23 cellular contexts compared by ENCODE assay signal in the genomic region with DNA sequence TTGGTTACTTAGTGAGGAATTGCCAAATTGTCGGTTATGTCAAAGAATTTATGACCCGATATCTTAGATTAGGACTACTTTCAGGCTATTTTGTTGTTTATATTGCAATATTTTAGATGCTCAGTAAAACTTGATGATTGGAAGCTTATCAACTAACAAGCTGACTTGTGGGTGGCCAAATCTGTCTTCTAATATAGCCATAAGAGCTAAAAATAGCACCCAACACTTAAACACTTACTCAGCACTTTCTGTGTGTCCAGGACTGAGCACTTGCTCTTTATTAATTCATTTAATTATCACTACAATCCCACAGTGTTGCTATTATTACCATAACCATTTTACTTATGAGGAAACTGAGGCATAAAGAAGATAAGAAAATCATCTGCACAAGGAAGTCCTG. TPM values are rescaled to one million over a fixed set of nuclear protein-coding genes. Genes with fewer than 3 reads are reported as not detected.
DNase-seq lines count a peak whose midpoint lies in the region; ATAC-seq, FAIRE-seq and TF ChIP-seq lines count a peak whose summit lies in the region.
"Had no signal": no experiment of that assay in that cellular context is flagged by ENCODE, and none has a peak within 500 bp of the region (broad histone marks: within the 10 kb centered on the region; RNA-seq: fewer than 3 reads in every experiment).

No MANE protein-coding gene starts in this region.

- H3K27me3 ChIP-seq in HepG2 (ENCODE audit: control insufficient read depth in 1 of 2, insufficient read depth in 2 of 2, low read length in 2 of 2) = peaks cover 0 to 2% of the 10 kb centered on the region in 2 experiments; a peak in 1 of 5 replicates
- no peaks in the 10 kb centered on the region for H3K27me3 ChIP-seq in right lobe of liver
- no peaks in the 10 kb centered on the region for H3K27me3 ChIP-seq in IMR-90 (ENCODE audit: control insufficient read depth, insufficient read depth, low read length)
- H3K27me3 ChIP-seq in K562 (ENCODE audit: control insufficient read depth in 2 of 2, insufficient read depth in 2 of 2, low read length in 2 of 2) = no peaks in the 10 kb centered on the region
- H3K27me3 ChIP-seq: BE2C, BLaER1 had no signal

- no peak overlapping the region for H2AK9ac ChIP-seq in IMR-90 (replicated peaks; ENCODE audit: low read depth, low read length, poor library complexity)

- no peak overlapping the region for H4K91ac ChIP-seq in IMR-90 (ENCODE audit: insufficient read depth, low read depth, low read length)

- no peak for TF ChIP-seq EP300 in HepG2 (IDR thresholded peaks at IDR 0.05; ENCODE audit: low read depth in 2 of 2, low read length in 2 of 2)
- TF ChIP-seq EP300 in HepG2 (CRISPR knock-in tag; IDR thresholded peaks at IDR 0.05; ENCODE audit: borderline replicate concordance) = no peak
- TF ChIP-seq EP300 in K562 (IDR thresholded peaks at IDR 0.05; ENCODE audit: low read length) = no peak

- intact Hi-C loops in HepG2 (cut with micrococcal nuclease; ENCODE audit: unreplicated experiment) = no loop called here
- intact Hi-C loops in right lobe of liver (cut with DNase I) = no loop called here
- intact Hi-C loops in IMR-90 (cut with micrococcal nuclease) = no loop called here
- intact Hi-C loops in K562 (cut with micrococcal nuclease) = loop anchor here (10.0 kb wide), 1 partner anchor 1430 kb away; no protein-coding TSS in a partner anchor

- H2BK20ac ChIP-seq in IMR-90 (ENCODE audit: low read depth, low read length) = no peak overlapping the region

- in situ Hi-C loops in HepG2 (cut with HindIII; ENCODE audit: extremely low pct_ligation_motif_present, low pct_unique_long_range_greater_than_20kb) = no loop called here
- in situ Hi-C loops in IMR-90 (cut with MboI; ENCODE audit: low sequenced_read_pairs) = no loop called here
- in situ Hi-C loops in K562 (cut with MboI) = no loop called here

- H2BK15ac ChIP-seq in IMR-90 (ENCODE audit: low read depth, low read length) = no peak overlapping the region

- peaks cover 1 to 2% (median 2%) of the 10 kb centered on the region in 3 donors for H3K27me3 Mint-ChIP-seq in immature natural killer cell (ENCODE audit: low read depth in 3 of 3)
- H3K27me3 Mint-ChIP-seq: CD4-positive, alpha-beta memory T cell had no signal

- no peak overlapping the region for H2BK120ac ChIP-seq in IMR-90 (ENCODE audit: low read depth, low read length)

- H3K18ac ChIP-seq in IMR-90 (ENCODE audit: low read depth, low read length) = no peak overlapping the region

- H3K36me3 Mint-ChIP-seq in immature natural killer cell = no peaks in the 10 kb centered on the region
- H3K36me3 Mint-ChIP-seq: CD14-positive monocyte; CD4-positive, alpha-beta memory T cell; CD4-positive, CD25-positive, alpha-beta regulatory T cell; CD8-positive, alpha-beta memory T cell had no signal

- no peaks in the 10 kb centered on the region for H3K4me1 Mint-ChIP-seq in immature natural killer cell
- H3K4me1 Mint-ChIP-seq: CD14-positive monocyte; CD4-positive, alpha-beta memory T cell; CD4-positive, CD25-positive, alpha-beta regulatory T cell; CD8-positive, alpha-beta memory T cell had no signal

- ATAC-seq in HepG2 (no peak), right lobe of liver (no peak), IMR-90 (ENCODE audit: low read depth) (no peak), K562 (no peak), HG03442 (IDR thresholded peaks at IDR 0.05; ENCODE audit: unreplicated experiment) (no peak)

- H3K36me3 ChIP-seq in HepG2 (replicated peaks in 1 of 2; ENCODE audit: control insufficient read depth in 1 of 2, insufficient read depth in 2 of 2, low read length in 2 of 2) = no peaks in the 10 kb centered on the region; a peak in 1 of 5 replicates
- no peaks in the 10 kb centered on the region for H3K36me3 ChIP-seq in right lobe of liver
- H3K36me3 ChIP-seq in IMR-90 (ENCODE audit: control insufficient read depth, insufficient read depth, low read length) = no peaks in the 10 kb centered on the region
- no peaks in the 10 kb centered on the region for H3K36me3 ChIP-seq in K562 (ENCODE audit: control insufficient read depth, insufficient read depth, low read length)
- H3K36me3 ChIP-seq: BE2C, BLaER1 had no signal

- H3K4me1 ChIP-seq in HepG2 (ENCODE audit: insufficient read depth, low read length) (peaks cover 20% of the 10 kb centered on the region), right lobe of liver (no peaks in the 10 kb centered on the region), IMR-90 (ENCODE audit: control insufficient read depth, insufficient read depth, low read length) (no peaks in the 10 kb centered on the region), K562 (replicated peaks in 1 of 2; ENCODE audit: control insufficient read depth in 2 of 2, insufficient read depth in 2 of 2, low read length in 2 of 2) (no peaks in the 10 kb centered on the region)
- H3K4me1 ChIP-seq: BE2C, BLaER1 had no signal

- H2AFZ ChIP-seq in HepG2 (ENCODE audit: low read length) (no peak overlapping the region), IMR-90 (replicated peaks; ENCODE audit: low read length, poor library complexity) (no peak overlapping the region), K562 (ENCODE audit: low read depth, low read length) (no peak overlapping the region)

- no peak overlapping the region for H3K4me3 Mint-ChIP-seq in immature natural killer cell
- H3K4me3 Mint-ChIP-seq: CD14-positive monocyte; CD4-positive, alpha-beta memory T cell; CD4-positive, CD25-positive, alpha-beta regulatory T cell; CD8-positive, alpha-beta memory T cell had no signal

- H4K8ac ChIP-seq in IMR-90 (ENCODE audit: low read depth in 2 of 2, low read length in 2 of 2) = no peak overlapping the region

- H3K4me2 ChIP-seq in HepG2 (ENCODE audit: low read depth, low read length) (no peak overlapping the region), IMR-90 (ENCODE audit: low read depth, low read length) (no peak overlapping the region), K562 (ENCODE audit: insufficient read depth, low read length) (no peak overlapping the region)
- H3K4me2 ChIP-seq: BLaER1 had no signal

- H2AK5ac ChIP-seq in IMR-90 (ENCODE audit: low read depth, low read length) = no peak overlapping the region

- CTCF ChIA-PET in HepG2 (lab: Yijun Ruan, JAX; ENCODE audit: low intra/inter-chr PET ratio, low total read pairs) = no interaction called here
- CTCF ChIA-PET in IMR-90 (lab: Yijun Ruan, JAX) = no interaction called here
- CTCF ChIA-PET in K562 (lab: Yijun Ruan, JAX; ENCODE audit: low intra/inter-chr PET ratio) = no interaction called here

- dilution Hi-C loops in IMR-90 (cut with HindIII; ENCODE audit: low sequenced_read_pairs, unreplicated experiment) = no loop called here

- H4K5ac ChIP-seq in IMR-90 (ENCODE audit: low read depth, low read length) = no peak overlapping the region

- TF ChIP-seq RAD21 in HepG2 (CRISPR knock-in tag; IDR thresholded peaks at IDR 0.05) (no peak), IMR-90 (IDR thresholded peaks at IDR 0.05; ENCODE audit: low read length) (no peak), K562 (CRISPR knock-in tag; conservative IDR thresholded peaks at IDR 0.05 in 1 of 2, IDR thresholded peaks at IDR 0.05 in 1 of 2) (no peak)

- H3K27ac Mint-ChIP-seq in immature natural killer cell = no peak overlapping the region
- H3K27ac Mint-ChIP-seq: CD14-positive monocyte; CD4-positive, alpha-beta memory T cell; CD8-positive, alpha-beta memory T cell had no signal

- TF ChIP-seq CTCF in HepG2 (CRISPR knock-in tag; IDR thresholded peaks at IDR 0.05) = no peak
- TF ChIP-seq CTCF in right lobe of liver (IDR thresholded peaks at IDR 0.05) = no peak
- TF ChIP-seq CTCF in IMR-90 (conservative IDR thresholded peaks at IDR 0.05; ENCODE audit: low read depth, low read length) = no peak
- no peak for TF ChIP-seq CTCF in K562 (IDR thresholded peaks at IDR 0.05 in 2 of 3, conservative IDR thresholded peaks at IDR 0.05 in 1 of 3; ENCODE audit: insufficient read depth in 2 of 3, low read depth in 1 of 3, low read length in 3 of 3)

- no peaks in the 10 kb centered on the region for H3K9me3 ChIP-seq in HepG2 (ENCODE audit: low read length)
- H3K9me3 ChIP-seq in right lobe of liver = no peaks in the 10 kb centered on the region
- no peaks in the 10 kb centered on the region for H3K9me3 ChIP-seq in IMR-90 (ENCODE audit: control insufficient read depth, insufficient read depth, low read length)
- no peaks in the 10 kb centered on the region for H3K9me3 ChIP-seq in K562 (replicated peaks; ENCODE audit: control insufficient read depth, insufficient read depth, low read depth, low read length)
- H3K9me3 ChIP-seq: BE2C, BLaER1 had no signal

- POLR2A ChIA-PET in HepG2 (lab: Yijun Ruan, JAX) = no interaction called here
- POLR2A ChIA-PET in IMR-90 (lab: Charles Lee; ENCODE audit: unreplicated experiment) = no interaction called here
- POLR2A ChIA-PET in K562 (lab: Yijun Ruan, JAX) = interaction anchor here (0.6 kb wide), 1 partner anchor 329 kb away, joined by 3 read pairs; no protein-coding TSS in a partner anchor

- BruUV-seq in HepG2 (replicated peaks; lab: Mats Ljungman, UMichigan) (no TSS peak), IMR-90 (replicated peaks; lab: Mats Ljungman, UMichigan) (no TSS peak), K562 (replicated peaks; lab: Mats Ljungman, UMichigan) (no TSS peak)

- FAIRE-seq in HepG2 (lab: Jason Lieb, UNC) (no peak), K562 (lab: Jason Lieb, UNC) (no peak)
- FAIRE-seq: D721Med, G401.6, GM12891, GM19239 had no signal

- H3K4me3 ChIP-seq in HepG2 (replicated peaks in 1 of 3; ENCODE audit: insufficient read depth in 1 of 3, low read depth in 2 of 3, low read length in 3 of 3) (no peak overlapping the region), right lobe of liver (no peak overlapping the region), IMR-90 (ENCODE audit: insufficient read depth, low read depth, low read length) (no peak overlapping the region), K562 (no peak overlapping the region)
- H3K4me3 ChIP-seq: BLaER1 had no signal

- DNase-seq in HepG2 (ENCODE audit: low spot score) (no peak), right lobe of liver (no peak), IMR-90 (no peak), K562 (ENCODE audit: extremely low read depth in 1 of 4, low spot score in 3 of 4) (no peak), immature natural killer cell (no peak)
- DNase-seq: ACHN; BE2C; C1 segment of cervical spinal cord; Calu3; CD4-positive, alpha-beta memory T cell; CD4-positive, CD25-positive, alpha-beta regulatory T cell; CD8-positive, alpha-beta memory T cell; COR-L47; DMS79 treated with DMSO at 0.1 percent for 48 hours; GF-D8 had no signal

- H2BK5ac ChIP-seq in IMR-90 (ENCODE audit: low read depth, low read length, poor library complexity, severe bottlenecking) = no peak overlapping the region

- H3K9me1 ChIP-seq in IMR-90 (ENCODE audit: insufficient read depth, low read length) (no peaks in the 10 kb centered on the region), K562 (ENCODE audit: control insufficient read depth, insufficient read depth, low read length) (no peaks in the 10 kb centered on the region)

- H3K9ac ChIP-seq in HepG2 (ENCODE audit: insufficient read depth, low read depth, low read length) (no peak overlapping the region), IMR-90 (ENCODE audit: low read depth, low read length) (no peak overlapping the region), K562 (ENCODE audit: insufficient read depth in 1 of 2, low read depth in 2 of 2, low read length in 2 of 2) (no peak overlapping the region)
- H3K9ac ChIP-seq: BLaER1 had no signal

- H4K20me1 ChIP-seq in HepG2 (ENCODE audit: insufficient read depth, low read length) (no peaks in the 10 kb centered on the region), IMR-90 (ENCODE audit: insufficient read depth, low read length) (no peaks in the 10 kb centered on the region), K562 (replicated peaks; ENCODE audit: control insufficient read depth, insufficient read depth, low read length) (no peaks in the 10 kb centered on the region)
- H4K20me1 ChIP-seq: BLaER1 had no signal

- peaks cover 0 to under 1% (median 0%) of the 10 kb centered on the region in 6 donors for H3K9me3 Mint-ChIP-seq in immature natural killer cell
- H3K9me3 Mint-ChIP-seq: CD4-positive, alpha-beta memory T cell; CD4-positive, CD25-positive, alpha-beta regulatory T cell; CD8-positive, alpha-beta memory T cell had no signal

- WGBS in HepG2 (ENCODE audit: low lambda C conversion rate) = 71% methylated on average over 2 of the region's 2 CpGs
- 100% methylated on average over 2 of the region's 2 CpGs for WGBS in right lobe of liver (ENCODE audit: insufficient coverage, low coverage, low lambda C conversion rate, missing lambda C conversion rate)
- WGBS in IMR-90 (ENCODE audit: extremely low coverage in 2 of 2, insufficient read length in 1 of 2), 2 experiments = 83% methylated on average over 1 of the region's 2 CpGs; no CpG with 5 or more reads in 1 of the 2 experiments
- 14% methylated on average over 2 of the region's 2 CpGs for WGBS in K562 (ENCODE audit: insufficient coverage, low coverage, missing lambda C conversion rate)

- no peak overlapping the region for H3K56ac ChIP-seq in IMR-90 (ENCODE audit: extremely low read depth, insufficient read depth, low read length)

- TF ChIP-seq POLR2A in HepG2 (IDR thresholded peaks at IDR 0.05; ENCODE audit: insufficient read depth in 1 of 2, low read depth in 2 of 2, low read length in 2 of 2) (no peak), right lobe of liver (IDR thresholded peaks at IDR 0.05) (no peak), IMR-90 (IDR thresholded peaks at IDR 0.05; ENCODE audit: low read depth, low read length) (no peak), K562 (conservative IDR thresholded peaks at IDR 0.05) (no peak)

- H3K4ac ChIP-seq in IMR-90 (ENCODE audit: low read depth, low read length) = no peak overlapping the region

- H3K79me2 ChIP-seq in HepG2 (ENCODE audit: insufficient read depth, low read length) (no peaks in the 10 kb centered on the region), K562 (ENCODE audit: control insufficient read depth, insufficient read depth, low read length) (no peaks in the 10 kb centered on the region)

- no peaks in the 10 kb centered on the region for H3K79me1 ChIP-seq in IMR-90 (ENCODE audit: low read depth in 1 of 2, low read length in 2 of 2)

- H3K27ac ChIP-seq in HepG2 (ENCODE audit: extremely low read length, insufficient read depth, low read length) (no peak overlapping the region), right lobe of liver (no peak overlapping the region), IMR-90 (ENCODE audit: insufficient read depth, low read length) (no peak overlapping the region), K562 (ENCODE audit: extremely low read depth, low read depth, low read length) (no peak overlapping the region)
- H3K27ac ChIP-seq: 22Rv1, BLaER1 had no signal

- no peak overlapping the region for H3K14ac ChIP-seq in IMR-90 (replicated peaks; ENCODE audit: low read depth, low read length)

- no peak overlapping the region for H3K23ac ChIP-seq in IMR-90 (ENCODE audit: low read depth, low read length)

RNA-seq across cellular contexts. Expression of a gene that starts 50.4 kb away (rescaled TPM):
- total RNA-seq in HepG2 (2016; rRNA removed; fragmentation: Illumina TruSeq; extraction: Trizol) (21.2 and 22.7 TPM in 2 replicates), right lobe of liver (10 to 100 TPM in 2 of 6 experiments, 1 to 10 TPM in 4; 3.3 to 13.2 (median 8.0) TPM), IMR-90 (2012; rRNA removed) (10.4 and 10.6 TPM in 2 replicates), K562 (2014; rRNA removed) (21.6 and 26.1 TPM in 2 replicates), K562 (2014; rRNA removed; fragmentation: Illumina TruSeq; extraction: Trizol) (34.9 and 38.5 TPM in 2 replicates), K562 (2015; rRNA removed; fragmentation: Illumina TruSeq; extraction: Trizol) (33.5 and 34.5 TPM in 2 replicates), K562 (2021) (23.7 and 26.7 TPM in 2 replicates)
- total RNA-seq in HepG2 (2016; cell fraction: cytosol; rRNA removed; fragmentation: Illumina TruSeq; extraction: Trizol; ENCODE audit: low read depth) = 4.8 and 7.5 TPM in 2 replicates
- total RNA-seq in HepG2 (2016; cell fraction: insoluble cytoplasmic fraction; rRNA removed; fragmentation: Illumina TruSeq; extraction: Trizol) = 20.5 and 25.9 TPM in 2 replicates
- total RNA-seq in HepG2 (2016; cell fraction: membrane; rRNA removed; fragmentation: Illumina TruSeq; extraction: Trizol) = 15.8 and 16.6 TPM in 2 replicates
- total RNA-seq in HepG2 (2016; cell fraction: nucleus; rRNA removed; fragmentation: Illumina TruSeq; extraction: Trizol) = 26.9 and 28.8 TPM in 2 replicates
- polyA plus RNA-seq in HepG2 (2011; rRNA removed) (16.2 and 18.3 TPM in 2 replicates), IMR-90 (2012; rRNA removed) (9.9 and 13.6 TPM in 2 replicates), K562 (2011; rRNA removed) (40.4 and 49.7 TPM in 2 replicates), K562 (2014; fragmentation: Illumina TruSeq; extraction: Trizol) (32.9 and 33.8 TPM in 2 replicates), K562 (2014; fragmentation: Nextera tagmentation; extraction: Ambion mirVana) (10 to 100 TPM; 52.7 to 65.0 TPM), K562 (2014; rRNA removed) (41.2 and 57.4 TPM in 2 replicates), immature natural killer cell (10 to 100 TPM; 26.4 to 40.3 (median 31.9) TPM)
- polyA plus RNA-seq in HepG2 (2011; cell fraction: cytosol; rRNA removed) = 8.0 and 10.2 TPM in 2 replicates
- polyA plus RNA-seq in HepG2 (2011; cell fraction: nucleus; rRNA removed) = 17.2 and 19.7 TPM in 2 replicates
- polyA plus RNA-seq in HepG2 (2012) = 15.3 and 20.4 TPM in 2 replicates
- polyA plus RNA-seq in HepG2 (2016; cell fraction: cytosol; fragmentation: Illumina TruSeq; extraction: Trizol; ENCODE audit: low read depth) = 7.6 and 10.7 TPM in 2 replicates
- polyA plus RNA-seq in HepG2 (2016; cell fraction: insoluble cytoplasmic fraction; fragmentation: Illumina TruSeq; extraction: Trizol; ENCODE audit: low read depth) = 23.8 and 27.0 TPM in 2 replicates
- 13.8 and 14.0 TPM in 2 replicates for polyA plus RNA-seq in HepG2 (2016; cell fraction: membrane; fragmentation: Illumina TruSeq; extraction: Trizol; ENCODE audit: low read depth)
- 43.8 and 46.3 TPM in 2 replicates for polyA plus RNA-seq in HepG2 (2016; cell fraction: nucleus; fragmentation: Illumina TruSeq; extraction: Trizol; ENCODE audit: insufficient read depth, low read depth)
- 2.3 and 4.1 TPM in 2 replicates for polyA minus RNA-seq in HepG2 (2011; rRNA and poly(A)+ RNA removed; ENCODE audit: low replicate concordance)
- 3.7 and 4.5 TPM in 2 replicates for polyA minus RNA-seq in HepG2 (2011; cell fraction: cytosol; rRNA and poly(A)+ RNA removed)
- polyA minus RNA-seq in HepG2 (2011; cell fraction: nucleus; rRNA and poly(A)+ RNA removed) = 17.4 and 24.0 TPM in 2 replicates
- polyA plus RNA-seq in IMR-90 (2012; cell fraction: cytosol; rRNA removed) = 5.0 and 5.8 TPM in 2 replicates
- polyA plus RNA-seq in IMR-90 (2012; cell fraction: nucleus; rRNA removed; ENCODE audit: low replicate concordance) = 4.9 and 22.0 TPM in 2 replicates
- total RNA-seq in K562 (2011; cell fraction: chromatin; rRNA removed; ENCODE audit: low replicate concordance) = 15.6 and 29.6 TPM in 2 replicates
- 9.2 and 13.3 TPM in 2 replicates for total RNA-seq in K562 (2011; cell fraction: nucleolus; rRNA removed)
- 22.8 and 34.2 TPM in 2 replicates for total RNA-seq in K562 (2011; cell fraction: nucleoplasm; rRNA removed)
- polyA plus RNA-seq in K562 (2011; cell fraction: cytosol; rRNA removed) = 16.5 and 29.2 TPM in 2 replicates
- polyA plus RNA-seq in K562 (2011; cell fraction: nucleus; rRNA removed) = 51.5 and 52.0 TPM in 2 replicates
- 25.2 and 33.2 TPM in 2 replicates for polyA plus RNA-seq in K562 (2012)
- 16.2 and 16.4 TPM in 2 replicates for polyA minus RNA-seq in K562 (2011; rRNA and poly(A)+ RNA removed)
- polyA minus RNA-seq in K562 (2011; cell fraction: cytosol; rRNA and poly(A)+ RNA removed) = 8.4 and 8.6 TPM in 2 replicates
- polyA minus RNA-seq in K562 (2011; cell fraction: nucleus; rRNA and poly(A)+ RNA removed) = 14.5 and 20.5 TPM in 2 replicates
